ENCODE assay signal across 25 cellular contexts in the genomic region with DNA sequence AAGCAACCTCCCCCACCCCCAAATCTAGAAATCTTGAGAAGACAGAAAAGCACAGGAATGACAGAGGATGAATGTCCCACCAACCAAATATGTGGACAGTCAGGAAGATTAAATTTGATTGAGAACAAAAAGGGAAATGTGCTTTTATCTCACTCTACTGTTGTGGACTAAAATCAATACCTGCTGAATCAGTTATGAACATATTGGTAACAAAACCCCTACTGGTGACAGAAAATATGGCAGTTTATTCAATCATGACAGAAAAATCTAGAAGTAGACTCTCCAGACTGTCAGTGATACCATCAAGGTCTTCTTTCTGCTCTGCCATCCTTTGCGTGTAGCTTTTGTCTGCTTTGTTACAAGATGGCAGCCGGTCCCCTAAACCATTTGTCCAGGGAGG. TPM values are rescaled to one million over a fixed set of nuclear protein-coding genes. Genes with fewer than 3 reads are reported as not detected.
DNase-seq lines count a peak whose midpoint lies in the region; ATAC-seq, FAIRE-seq and TF ChIP-seq lines count a peak whose summit lies in the region.
"Had no signal": no experiment of that assay in that cellular context is flagged by ENCODE, and none has a peak within 500 bp of the region (broad histone marks: within the 10 kb centered on the region; RNA-seq: fewer than 3 reads in every experiment).

No MANE protein-coding gene starts in this region.

- no peak overlapping the region for H2AFZ ChIP-seq in astrocyte (ENCODE audit: low read depth, low read length)
- H2AFZ ChIP-seq: PC-9 had no signal

- DNase-seq in astrocyte (ENCODE audit: low read depth) (no peak), glutamatergic neuron (no peak), NCI-H82 (lab: John Stamatoyannopoulos, UW) (no peak), DMS79 treated with DMSO at 0.1 percent for 48 hours (lab: John Stamatoyannopoulos, UW) (no peak), substantia nigra (lab: John Stamatoyannopoulos, UW) (no peak)
- DNase-seq: activated CD8-positive, alpha-beta memory T cell treated with anti-CD3 and anti-CD28 coated beads for 24 hours; activated naive CD8-positive, alpha-beta T cell treated with anti-CD3 and anti-CD28 coated beads, Interleukin-2, amount 10 ng/mL, durations not matched to agents 7 days and 5 days; effector CD4-positive, alpha-beta T cell; hypothalamus; NCI-H1105 treated with DMSO at 0.1 percent for 48 hours; NCI-H526 treated with DMSO at 0.1 percent for 48 hours; PC-9; T-helper 9 cell; thyroid gland had no signal

- H3K36me3 Mint-ChIP-seq in astrocyte (ENCODE audit: low read depth, unreplicated experiment), result no peaks in the 10 kb centered on the region
- H3K36me3 Mint-ChIP-seq in glutamatergic neuron (ENCODE audit: unreplicated experiment), result peaks cover 13% of the 10 kb centered on the region
- H3K36me3 Mint-ChIP-seq: natural killer cell treated with Interleukin-12 subunit alpha and Interleukin-12 subunit beta and Interleukin-15 and Interleukin-18, amount 100 ng/mL, for 72 hours; stimulated activated effector memory CD8-positive, alpha-beta T cell treated with anti-CD3 and anti-CD28 coated beads, Interleukin-12 subunit alpha, Interleukin-12 subunit beta, amount 100 ng/mL, for 72 hours had no signal

- H3K4me1 Mint-ChIP-seq in astrocyte (ENCODE audit: low read depth, unreplicated experiment), result peaks cover 18% of the 10 kb centered on the region
- H3K4me1 Mint-ChIP-seq in glutamatergic neuron (ENCODE audit: low read depth, unreplicated experiment), result peaks cover 3% of the 10 kb centered on the region
- H3K4me1 Mint-ChIP-seq: activated naive CD8-positive, alpha-beta T cell treated with anti-CD3 and anti-CD28 coated beads, Interleukin-2, amount 10 ng/mL, durations not matched to agents 7 days and 5 days; memory B cell; stimulated activated effector memory CD8-positive, alpha-beta T cell treated with anti-CD3 and anti-CD28 coated beads, Interleukin-12 subunit alpha, Interleukin-12 subunit beta, amount 100 ng/mL, for 72 hours had no signal

- H3K27ac ChIP-seq in 22Rv1, result no peak overlapping the region
- H3K27ac ChIP-seq in astrocyte (ENCODE audit: low read depth, low read length), result no peak overlapping the region
- no peak overlapping the region for H3K27ac ChIP-seq in substantia nigra (ENCODE audit: low read depth, low read length, poor library complexity, severe bottlenecking)
- H3K27ac ChIP-seq: cardiac muscle cell, PC-9, SJSA1, thyroid gland had no signal

- peaks cover 3% of the 10 kb centered on the region for H3K27me3 ChIP-seq in astrocyte (ENCODE audit: insufficient read depth, low read length)
- H3K27me3 ChIP-seq: cardiac muscle cell, SJSA1, thyroid gland had no signal

- no peak for FAIRE-seq in astrocyte (lab: Jason Lieb, UNC)
- FAIRE-seq: keratinocyte had no signal

- H3K27ac Mint-ChIP-seq in astrocyte (ENCODE audit: unreplicated experiment), result no peak overlapping the region
- H3K27ac Mint-ChIP-seq in glutamatergic neuron (ENCODE audit: unreplicated experiment), result no peak overlapping the region
- H3K27ac Mint-ChIP-seq: activated naive CD8-positive, alpha-beta T cell treated with anti-CD3 and anti-CD28 coated beads, Interleukin-2, amount 10 ng/mL, durations not matched to agents 7 days and 5 days; memory B cell; natural killer cell treated with Interleukin-12 subunit alpha and Interleukin-12 subunit beta and Interleukin-15 and Interleukin-18, amount 100 ng/mL, for 72 hours; stimulated activated effector memory CD8-positive, alpha-beta T cell treated with anti-CD3 and anti-CD28 coated beads, Interleukin-12 subunit alpha, Interleukin-12 subunit beta, amount 100 ng/mL, for 72 hours had no signal

- H3K79me2 ChIP-seq in astrocyte (ENCODE audit: insufficient read depth, low read length), result no peaks in the 10 kb centered on the region

- H3K36me3 ChIP-seq in astrocyte (ENCODE audit: insufficient read depth, low read length), result no peaks in the 10 kb centered on the region
- H3K36me3 ChIP-seq: cardiac muscle cell, SJSA1, thyroid gland had no signal

- H3K4me2 ChIP-seq in astrocyte (ENCODE audit: low read length), result no peak overlapping the region
- H3K4me2 ChIP-seq: PC-9 had no signal

- no peak for ATAC-seq in GM21360 (IDR thresholded peaks at IDR 0.05; ENCODE audit: unreplicated experiment)
- ATAC-seq: activated CD4-positive, CD25-positive, alpha-beta regulatory T cell treated with anti-CD3 and anti-CD28 coated beads, Interleukin-2, amount 50 U/mL, for 24 hours; natural killer cell treated with Interleukin-12 subunit alpha and Interleukin-12 subunit beta and Interleukin-15 and Interleukin-18, amount 100 ng/mL, for 72 hours; stimulated activated effector memory CD8-positive, alpha-beta T cell treated with anti-CD3 and anti-CD28 coated beads, Interleukin-12 subunit alpha, Interleukin-12 subunit beta, amount 100 ng/mL, for 72 hours had no signal

- H3K27me3 Mint-ChIP-seq in astrocyte (ENCODE audit: low read depth, unreplicated experiment) (no peaks in the 10 kb centered on the region), glutamatergic neuron (ENCODE audit: unreplicated experiment) (no peaks in the 10 kb centered on the region)

- no peak overlapping the region for H3K4me3 Mint-ChIP-seq in astrocyte (ENCODE audit: unreplicated experiment)
- no peak overlapping the region for H3K4me3 Mint-ChIP-seq in glutamatergic neuron (ENCODE audit: unreplicated experiment)
- H3K4me3 Mint-ChIP-seq: activated naive CD8-positive, alpha-beta T cell treated with anti-CD3 and anti-CD28 coated beads, Interleukin-2, amount 10 ng/mL, durations not matched to agents 7 days and 5 days; memory B cell; natural killer cell treated with Interleukin-12 subunit alpha and Interleukin-12 subunit beta and Interleukin-15 and Interleukin-18, amount 100 ng/mL, for 72 hours; stimulated activated effector memory CD8-positive, alpha-beta T cell treated with anti-CD3 and anti-CD28 coated beads, Interleukin-12 subunit alpha, Interleukin-12 subunit beta, amount 100 ng/mL, for 72 hours had no signal

- peaks cover 9% of the 10 kb centered on the region for H3K9me3 Mint-ChIP-seq in astrocyte (ENCODE audit: unreplicated experiment)
- H3K9me3 Mint-ChIP-seq in glutamatergic neuron (ENCODE audit: unreplicated experiment), result peaks cover 1% of the 10 kb centered on the region

- peaks cover 6% of the 10 kb centered on the region for H3K9me3 ChIP-seq in astrocyte (ENCODE audit: insufficient read depth, low read depth, low read length)
- H3K9me3 ChIP-seq: SJSA1, thyroid gland had no signal

- H4K20me1 ChIP-seq in astrocyte (ENCODE audit: insufficient read depth, low read length), result no peaks in the 10 kb centered on the region

- peaks cover 16% of the 10 kb centered on the region for H3K4me1 ChIP-seq in astrocyte (ENCODE audit: insufficient read depth, low read length)
- H3K4me1 ChIP-seq: thyroid gland had no signal

- no peak overlapping the region for H3K9ac ChIP-seq in astrocyte (ENCODE audit: low read length)

- TF ChIP-seq CTCF in 22Rv1 (IDR thresholded peaks at IDR 0.05) (0 out of 2 replicates have a peak, but pooled peaks have one; percentile 8), GM12872 (IDR thresholded peaks at IDR 0.05; ENCODE audit: insufficient read depth, low read depth, low read length) (peak; percentile 23; the same call in 1 of the 3 replicates), astrocyte (IDR thresholded peaks at IDR 0.05; ENCODE audit: insufficient read depth, low read depth, low read length) (peak; percentile 24), glutamatergic neuron (IDR thresholded peaks at IDR 0.05; ENCODE audit: partially characterized antibody, unreplicated experiment) (peak; percentile 69)

- no peak overlapping the region for H3K4me3 ChIP-seq in astrocyte (ENCODE audit: insufficient read depth, low read depth, low read length)
- H3K4me3 ChIP-seq: cardiac muscle cell, PC-9, SJSA1, thyroid gland had no signal

RNA-seq across cellular contexts. Expression of gene FAM216B, which starts 35.2 kb away (rescaled TPM):
- total RNA-seq in astrocyte, result not detected in 2 replicates
- not detected for total RNA-seq in glutamatergic neuron (ENCODE audit: unreplicated experiment)
- total RNA-seq: activated naive CD8-positive, alpha-beta T cell treated with anti-CD3 and anti-CD28 coated beads, Interleukin-2, amount 10 ng/mL, durations not matched to agents 7 days and 5 days; cardiac muscle cell; natural killer cell treated with Interleukin-12 subunit alpha and Interleukin-12 subunit beta and Interleukin-15 and Interleukin-18, amount 100 ng/mL, for 72 hours; PC-9; pulmonary artery endothelial cell; SJSA1; thyroid gland had no signal

Comparison
In these comparisons a context has a peak if more than half of its experiments do, and no peak if none do; other contexts are left out.
1. CTCF ChIP-seq: peak in every context shown above with its lines; median percentile 69 in glutamatergic neuron; 24 in astrocyte; 23 in GM12872; 8 in 22Rv1.